ENCODE assay signal across 32 cellular contexts in genomic region chr5:94499806-94500205, GRCh38.
"Had no signal": no experiment of that assay in that cellular context is flagged by ENCODE, and none has a peak within 500 bp of the region (broad histone marks: within the 10 kb centered on the region; RNA-seq: fewer than 3 reads in every experiment).

No MANE protein-coding gene starts in this region.

- H3K27ac ChIP-seq: adrenal gland, body of pancreas, breast epithelium, cardiac muscle cell, coronary artery, esophagus muscularis mucosa, foreskin keratinocyte, gastrocnemius medialis, heart left ventricle had no signal

- H3K4me3 ChIP-seq: adrenal gland, body of pancreas, breast epithelium, cardiac muscle cell, coronary artery, esophagus muscularis mucosa, gastrocnemius medialis, heart left ventricle had no signal

- H3K9me3 ChIP-seq: adrenal gland, body of pancreas, breast epithelium, esophagus muscularis mucosa, heart left ventricle had no signal

- H3K36me3 ChIP-seq: adrenal gland, breast epithelium, cardiac muscle cell, esophagus muscularis mucosa, gastrocnemius medialis, heart left ventricle had no signal

- H3K27me3 ChIP-seq: adrenal gland, body of pancreas, breast epithelium, cardiac muscle cell, esophagus muscularis mucosa, foreskin keratinocyte, gastrocnemius medialis, heart left ventricle had no signal

- DNase-seq: activated CD4-positive, alpha-beta T cell treated with anti-CD3 and anti-CD28 coated beads for 1 hour; activated CD4-positive, alpha-beta T cell treated with anti-CD3 and anti-CD28 coated beads for 4 hours; activated CD4-positive, alpha-beta T cell treated with anti-CD3 and anti-CD28 coated beads, Interleukin-2, amount 10 ng/mL, durations not matched to agents 7 days and 5 days; activated CD4-positive, alpha-beta T cell treated with anti-CD3 and anti-CD28 coated beads, Interleukin-2, amount 50 U/mL, for 48 hours; activated CD8-positive, alpha-beta memory T cell treated with anti-CD3 and anti-CD28 coated beads for 24 hours; activated CD8-positive, alpha-beta T cell treated with anti-CD3 and anti-CD28 coated beads for 36 hours; activated effector memory CD4-positive, alpha-beta T cell treated with anti-CD3 and anti-CD28 coated beads, Interleukin-2, amount 50 U/mL, for 16 hours; activated naive CD4-positive, alpha-beta T cell treated with anti-CD3 and anti-CD28 coated beads for 36 hours; activated naive CD8-positive, alpha-beta T cell treated with anti-CD3 and anti-CD28 coated beads for 36 hours; activated naive CD8-positive, alpha-beta T cell treated with anti-CD3 and anti-CD28 coated beads, Interleukin-2, amount 50 U/mL, for 24 hours; activated T-cell treated with anti-CD3 and anti-CD28 coated beads, Interleukin-2, amount 50 U/mL, for 1 hour; activated T-cell treated with anti-CD3 and anti-CD28 coated beads, Interleukin-2, amount 50 U/mL, for 48 hours; adrenal gland; amygdala; aorta; body of pancreas; central memory CD4-positive, alpha-beta T cell; dermis blood vessel endothelial cell; effector CD4-positive, alpha-beta T cell; effector memory CD8-positive, alpha-beta T cell; erythroblast; foreskin keratinocyte; gastrocnemius medialis; glutamatergic neuron; heart left ventricle; hypothalamus; T-helper 2 cell had no signal

- ATAC-seq: activated CD8-positive, alpha-beta T cell treated with anti-CD3 and anti-CD28 coated beads for 36 hours; activated naive CD8-positive, alpha-beta T cell treated with anti-CD3 and anti-CD28 coated beads, Interleukin-2, amount 50 U/mL, for 24 hours; body of pancreas; effector memory CD8-positive, alpha-beta T cell; foreskin keratinocyte; gastrocnemius medialis; heart left ventricle; WTC11 had no signal
